ENCODE assay signal across 8 cellular contexts in genomic region chr9:78295731-78296130, GRCh38. TPM values are rescaled to one million over a fixed set of nuclear protein-coding genes. Genes with fewer than 3 reads are reported as not detected.
DNase-seq lines count a peak whose midpoint lies in the region; ATAC-seq and TF ChIP-seq lines count a peak whose summit lies in the region.

No MANE protein-coding gene starts in this region.

- DNase-seq in DMS53 (lab: John Stamatoyannopoulos, UW): peak; percentile 21
- DNase-seq in DMS53 treated with DMSO at 0.1 percent for 48 hours (lab: John Stamatoyannopoulos, UW; ENCODE audit: unreplicated experiment): no peak
- no peak for DNase-seq in activated CD4-positive, alpha-beta memory T cell treated with anti-CD3 and anti-CD28 coated beads, Interleukin-2, amount 10 ng/mL, durations not matched to agents 7 days and 5 days
- no peak for DNase-seq in fibroblast of pulmonary artery (ENCODE audit: low read depth)
- DNase-seq in sigmoid colon: no peak
- no peak for DNase-seq in ACHN
- no peak for DNase-seq in 8988T
- no peak for DNase-seq in left lung

- POLR2A ChIA-PET in activated CD4-positive, alpha-beta memory T cell treated with anti-CD3 and anti-CD28 coated beads, Interleukin-2, amount 10 ng/mL, durations not matched to agents 7 days and 5 days (lab: Charles Lee): interaction anchor here (1.3 to 5.5 kb wide), 5 partner anchors 9 to 265 kb away, joined by 3 to 51 read pairs (median 11); partner anchors contain the start of gene CEP78

- CTCF ChIA-PET in activated CD4-positive, alpha-beta memory T cell treated with anti-CD3 and anti-CD28 coated beads, Interleukin-2, amount 10 ng/mL, durations not matched to agents 7 days and 5 days (lab: Charles Lee): interaction anchor here (0.8 kb wide), 1 partner anchor 174 kb away, joined by 3 read pairs; no protein-coding TSS in a partner anchor

- TF ChIP-seq CTCF in fibroblast of pulmonary artery (IDR thresholded peaks at IDR 0.05; ENCODE audit: low read length, missing control alignments): no peak
- TF ChIP-seq CTCF in sigmoid colon (IDR thresholded peaks at IDR 0.05): no peak
- TF ChIP-seq CTCF in left lung (IDR thresholded peaks at IDR 0.05): no peak

- in situ Hi-C loops in ACHN (cut with HindIII; ENCODE audit: low pct_ligation_motif_present, low pct_unique_long_range_greater_than_20kb, low sequenced_read_pairs): no loop called here

- H3K4me3 Mint-ChIP-seq in activated CD4-positive, alpha-beta memory T cell treated with anti-CD3 and anti-CD28 coated beads, Interleukin-2, amount 10 ng/mL, durations not matched to agents 7 days and 5 days: peak overlapping the region; percentile 93

- H3K36me3 ChIP-seq in sigmoid colon (no peaks in the 10 kb centered on the region), left lung (peaks cover 0 to 3% of the 10 kb centered on the region in 2 donors)

- H3K9me3 ChIP-seq in sigmoid colon (no peaks in the 10 kb centered on the region), left lung (no peaks in the 10 kb centered on the region)

- H3K27me3 ChIP-seq in sigmoid colon (peaks cover 0 to 19% (median 0%) of the 10 kb centered on the region in 3 donors), left lung (peaks cover 4 to 49% of the 10 kb centered on the region in 2 donors)

- H3K9me3 Mint-ChIP-seq in activated CD4-positive, alpha-beta memory T cell treated with anti-CD3 and anti-CD28 coated beads, Interleukin-2, amount 10 ng/mL, durations not matched to agents 7 days and 5 days: no peaks in the 10 kb centered on the region

- H3K4me3 ChIP-seq in fibroblast of pulmonary artery (replicated peaks; ENCODE audit: low read depth, low read length) (peak overlapping the region; percentile 86), sigmoid colon (peak overlapping the region in 3 of 4 donors; percentile 52 to 65 (median 57)), left lung (peak overlapping the region in 1 of 2 donors; percentile 63)

- H3K4me1 ChIP-seq in sigmoid colon (peaks cover 0 to 29% (median 27%) of the 10 kb centered on the region in 4 donors), left lung (peaks cover 12 to 25% of the 10 kb centered on the region in 2 donors)

- H3K27ac ChIP-seq in sigmoid colon (peak overlapping the region; percentile 72 to 80 (median 76)), left lung (peak overlapping the region in 1 of 2 donors; percentile 53)

- H3K27me3 Mint-ChIP-seq in activated CD4-positive, alpha-beta memory T cell treated with anti-CD3 and anti-CD28 coated beads, Interleukin-2, amount 10 ng/mL, durations not matched to agents 7 days and 5 days: no peaks in the 10 kb centered on the region

- H3K27ac Mint-ChIP-seq in activated CD4-positive, alpha-beta memory T cell treated with anti-CD3 and anti-CD28 coated beads, Interleukin-2, amount 10 ng/mL, durations not matched to agents 7 days and 5 days: peak overlapping the region; percentile 87

- peaks cover 49% of the 10 kb centered on the region for H3K4me1 Mint-ChIP-seq in activated CD4-positive, alpha-beta memory T cell treated with anti-CD3 and anti-CD28 coated beads, Interleukin-2, amount 10 ng/mL, durations not matched to agents 7 days and 5 days

- peaks cover 19% of the 10 kb centered on the region for H3K36me3 Mint-ChIP-seq in activated CD4-positive, alpha-beta memory T cell treated with anti-CD3 and anti-CD28 coated beads, Interleukin-2, amount 10 ng/mL, durations not matched to agents 7 days and 5 days (ENCODE audit: low read depth)

- ATAC-seq in left lung: no peak

- 73 to 77% methylated on average over 6 of the region's 6 CpGs for WGBS in sigmoid colon, 2 donors

- intact Hi-C loops in sigmoid colon (cut with DNase I) (loop anchor here (5.0 to 10.0 kb wide), 4 partner anchors 33 to 1901 kb away; partner anchors contain the start of genes CEP78, GNAQ and RFK), left lung (cut with DNase I) (no loop called here)

- TF ChIP-seq POLR2A in sigmoid colon (IDR thresholded peaks at IDR 0.05): no peak

- TF ChIP-seq EP300 in sigmoid colon (IDR thresholded peaks at IDR 0.05): no peak

RNA-seq across cellular contexts. Expression of gene PSAT1, which starts 1.2 kb away (rescaled TPM):
- total RNA-seq in activated CD4-positive, alpha-beta memory T cell treated with anti-CD3 and anti-CD28 coated beads, Interleukin-2, amount 10 ng/mL, durations not matched to agents 7 days and 5 days: 100 to 1,000 TPM; 125 to 130 TPM
- total RNA-seq in sigmoid colon (1 to 10 TPM; 1.4 to 5.1 (median 2.5) TPM), left lung (10 to 100 TPM; 15.9 to 39.4 TPM)
- 10 to 100 TPM in 1 of 3 donors, 1 to 10 TPM in 2; 1.2 to 34.4 (median 9.0) TPM for polyA plus RNA-seq in sigmoid colon

RNA-seq across cellular contexts. Expression of gene CEP78, which starts 59.9 kb away (rescaled TPM):
- 10 to 100 TPM; 41.8 to 44.3 TPM for total RNA-seq in activated CD4-positive, alpha-beta memory T cell treated with anti-CD3 and anti-CD28 coated beads, Interleukin-2, amount 10 ng/mL, durations not matched to agents 7 days and 5 days
- total RNA-seq in sigmoid colon (10 to 100 TPM in 3 of 4 donors, 1 to 10 TPM in 1; 8.9 to 14.0 (median 12.3) TPM), left lung (10 to 100 TPM; 14.0 to 17.3 TPM)
- 1 to 10 TPM; 2.4 to 9.0 (median 2.5) TPM for polyA plus RNA-seq in sigmoid colon
